In genomic region chr4:119939066-119939995, GRCh38 we compare ENCODE assay signal across 24 cellular contexts.
DNase-seq lines count a peak whose midpoint lies in the region; ATAC-seq and TF ChIP-seq lines count a peak whose summit lies in the region.
"Had no signal": no experiment of that assay in that cellular context is flagged by ENCODE, and none has a peak within 500 bp of the region (broad histone marks: within the 10 kb centered on the region; RNA-seq: fewer than 3 reads in every experiment).

No MANE protein-coding gene starts in this region.

- peak overlapping the region; percentile 8 for H3K27ac ChIP-seq in right cardiac atrium (ENCODE audit: low read length)
- peak overlapping the region; percentile 34 to 72 for H3K27ac ChIP-seq in thoracic aorta
- H3K27ac ChIP-seq: breast epithelium, hepatocyte, neutrophil, WERI-Rb-1 had no signal

- H3K27me3 ChIP-seq in right cardiac atrium (ENCODE audit: control insufficient read depth, insufficient read depth) (no peaks in the 10 kb centered on the region), thoracic aorta (replicated peaks; ENCODE audit: insufficient read depth) (no peaks in the 10 kb centered on the region)
- H3K27me3 ChIP-seq: breast epithelium, neutrophil had no signal

- no peaks in the 10 kb centered on the region for H3K36me3 ChIP-seq in thoracic aorta
- H3K36me3 ChIP-seq: breast epithelium, neutrophil, WERI-Rb-1 had no signal

- no peak for TF ChIP-seq CTCF in thoracic aorta (IDR thresholded peaks at IDR 0.05)

- H3K4me1 ChIP-seq in right cardiac atrium (ENCODE audit: control insufficient read depth, insufficient read depth, low read length) (peaks cover 1% of the 10 kb centered on the region), thoracic aorta (ENCODE audit: control insufficient read depth in 1 of 2, low read depth in 2 of 2) (peaks cover 14 to 26% of the 10 kb centered on the region in 2 donors)
- H3K4me1 ChIP-seq: breast epithelium had no signal

- peak; percentile 15 for DNase-seq in EL
- DNase-seq in fibroblast of gingiva (ENCODE audit: low read depth), result peak; percentile 29
- DNase-seq in right cardiac atrium, result no peak
- no peak for DNase-seq in thoracic aorta (ENCODE audit: low spot score)
- no peak for DNase-seq in DMS79 treated with DMSO at 0.1 percent for 48 hours (lab: John Stamatoyannopoulos, UW)
- no peak for DNase-seq in stimulated activated CD4-positive, alpha-beta T cell treated with anti-CD3 and anti-CD28 coated beads, Interleukin-2, amount 100 ng/mL, for 24 hours
- DNase-seq in DMS153 treated with DMSO at 0.1 percent for 48 hours (lab: John Stamatoyannopoulos, UW; ENCODE audit: unreplicated experiment), result no peak
- DNase-seq: activated CD4-positive, alpha-beta T cell treated with anti-CD3 and anti-CD28 coated beads, Interleukin-2, amount 50 U/mL, for 48 hours; activated naive CD8-positive, alpha-beta T cell treated with anti-CD3 and anti-CD28 coated beads for 36 hours; CD4-positive, alpha-beta T cell; DMS153; immature natural killer cell; mucosa of descending colon; NCI-H1694; NCI-H2171 treated with DMSO at 0.1 percent for 48 hours; NCI-H526; stimulated activated CD8-positive, alpha-beta memory T cell treated with anti-CD3 and anti-CD28 coated beads, Interleukin-4, amount 100 ng/mL, for 48 hours; WERI-Rb-1 had no signal

- H3K4me3 ChIP-seq in right cardiac atrium (ENCODE audit: low read length) (peak overlapping the region; percentile 17), thoracic aorta (peak overlapping the region; percentile 32)
- H3K4me3 ChIP-seq: breast epithelium, GM12878, hepatocyte, mucosa of descending colon had no signal

- 40% methylated on average over 6 of the region's 6 CpGs for WGBS in right cardiac atrium

- H3K9me3 ChIP-seq in right cardiac atrium (ENCODE audit: control insufficient read depth, low read length) (no peaks in the 10 kb centered on the region), thoracic aorta (no peaks in the 10 kb centered on the region)
- H3K9me3 ChIP-seq: breast epithelium, mucosa of descending colon, neutrophil had no signal

- intact Hi-C loops in right cardiac atrium (cut with DNase I), result no loop called here

- ATAC-seq in right cardiac atrium, result peak; percentile 67 to 88
- ATAC-seq in thoracic aorta (ENCODE audit: insufficient number of reproducible peaks, low FRiP score, low read depth), result no peak
- ATAC-seq in GM21576 (IDR thresholded peaks at IDR 0.05; ENCODE audit: unreplicated experiment), result no peak
- ATAC-seq: GM12878, mucosa of descending colon, SK-N-SH treated with all-trans-retinoic acid at 6 μM for 48 hours had no signal

Comparison
In these comparisons a context has a peak if more than half of its experiments do, and no peak if none do; other contexts are left out.
1. DNase-seq: peak in EL (single experiment) and fibroblast of gingiva (single experiment); none in right cardiac atrium (0 of 3), thoracic aorta (single experiment), DMS79 treated with DMSO at 0.1 percent for 48 hours (single experiment), stimulated activated CD4-positive, alpha-beta T cell treated with anti-CD3 and anti-CD28 coated beads, Interleukin-2, amount 100 ng/mL, for 24 hours (0 of 2) and DMS153 treated with DMSO at 0.1 percent for 48 hours (single experiment).
2. ATAC-seq: peak in right cardiac atrium (2 of 2); none in thoracic aorta (single experiment) and GM21576 (single experiment).